ENCODE assay signal across 11 cellular contexts in the genomic region with DNA sequence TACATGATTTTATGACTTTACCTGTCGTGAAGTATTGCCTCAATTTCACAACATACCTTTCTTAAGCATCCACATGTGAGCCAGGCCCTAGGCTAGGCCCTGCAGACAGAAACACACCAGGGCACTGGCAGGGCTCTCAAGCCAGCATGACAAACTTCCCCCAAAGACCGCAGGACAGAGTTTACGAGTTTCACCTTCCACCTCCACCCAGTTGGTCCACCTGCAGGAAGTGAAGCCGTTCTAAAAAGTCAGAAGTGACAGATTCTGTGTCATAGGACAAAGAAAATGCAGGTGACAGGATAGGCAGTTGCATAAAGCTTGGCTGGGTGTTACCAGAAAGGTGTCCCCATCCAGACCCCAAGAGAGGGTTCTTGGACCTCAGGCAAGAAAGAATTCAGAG. TPM values are rescaled to one million over a fixed set of nuclear protein-coding genes. Genes with fewer than 3 reads are reported as not detected.
DNase-seq lines count a peak whose midpoint lies in the region; ATAC-seq and TF ChIP-seq lines count a peak whose summit lies in the region.
"Had no signal": no experiment of that assay in that cellular context is flagged by ENCODE, and none has a peak within 500 bp of the region (broad histone marks: within the 10 kb centered on the region; RNA-seq: fewer than 3 reads in every experiment).

No MANE protein-coding gene starts in this region.

- no peaks in the 10 kb centered on the region for H3K79me2 ChIP-seq in PC-3 (ENCODE audit: low read length)

- TF ChIP-seq CTCF in PC-3 (conservative IDR thresholded peaks at IDR 0.05; ENCODE audit: low read depth, low read length) (no peak), prostate gland (IDR thresholded peaks at IDR 0.05) (no peak)

- no TSS peak for BruUV-seq in PC-3 (replicated peaks; lab: Mats Ljungman, UMichigan)

- CTCF ChIA-PET in PC-3 (lab: Charles Lee): interaction anchor here (0.7 kb wide), 1 partner anchor 9 kb away, joined by 6 read pairs; no protein-coding TSS in a partner anchor

- peak overlapping the region; percentile 26 for H3K4me2 ChIP-seq in PC-3 (ENCODE audit: low read length)

- POLR2A ChIA-PET in PC-3 (lab: Charles Lee; ENCODE audit: unreplicated experiment): interaction anchor here (0.6 kb wide), 2 partner anchors 16 to 147 kb away, joined by 3 read pairs; no protein-coding TSS in a partner anchor

- peaks cover 19% of the 10 kb centered on the region for H3F3A ChIP-seq in PC-3 (ENCODE audit: low read length, unreplicated experiment)

- DNase-seq in activated T-cell treated with anti-CD3 and anti-CD28 coated beads, Interleukin-2, amount 50 U/mL, for 24 hours: no peak
- no peak for DNase-seq in activated T-cell treated with anti-CD3 and anti-CD28 coated beads for 4 hours
- peak; percentile 95 for DNase-seq in PC-3
- peak; percentile 14 to 17 for DNase-seq in stimulated activated CD8-positive, alpha-beta memory T cell treated with anti-CD3 and anti-CD28 coated beads, Interleukin-15, amount 100 ng/mL, for 48 hours (ENCODE audit: low read depth in 2 of 2)
- DNase-seq in prostate gland (ENCODE audit: low spot score): no peak
- DNase-seq in NCI-H524 (lab: John Stamatoyannopoulos, UW): no peak
- no peak for DNase-seq in occipital lobe (lab: John Stamatoyannopoulos, UW)
- DNase-seq: aorta had no signal

- H3K4me1 Mint-ChIP-seq in activated T-cell treated with anti-CD3 and anti-CD28 coated beads, Interleukin-2, amount 50 U/mL, for 24 hours (ENCODE audit: low read depth): peaks cover 26% of the 10 kb centered on the region

- H3K27ac ChIP-seq in PC-3 (ENCODE audit: low read length): peak overlapping the region; percentile 94
- H3K27ac ChIP-seq in prostate gland: no peak overlapping the region
- H3K27ac ChIP-seq: skin epidermis, thoracic aorta had no signal

- peak overlapping the region; percentile 55 for H3K9ac ChIP-seq in PC-3 (ENCODE audit: low read length)

- H3K36me3 ChIP-seq in PC-3 (ENCODE audit: low read depth, low read length) (no peaks in the 10 kb centered on the region), prostate gland (no peaks in the 10 kb centered on the region)
- H3K36me3 ChIP-seq: thoracic aorta had no signal

- H3K4me1 ChIP-seq in PC-3 (ENCODE audit: insufficient read depth, low read length): peaks cover 51% of the 10 kb centered on the region
- H3K4me1 ChIP-seq in prostate gland (replicated peaks): no peaks in the 10 kb centered on the region

- WGBS in prostate gland: 72% methylated on average over 4 of the region's 4 CpGs

- no peaks in the 10 kb centered on the region for H4K20me1 ChIP-seq in PC-3 (ENCODE audit: low read length)

- H3K4me3 Mint-ChIP-seq in activated T-cell treated with anti-CD3 and anti-CD28 coated beads, Interleukin-2, amount 50 U/mL, for 24 hours: no peak overlapping the region

- intact Hi-C loops in PC-3 (cut with micrococcal nuclease) (no loop called here), prostate gland (cut with DNase I) (no loop called here)

- no peak overlapping the region for H3K4me3 ChIP-seq in PC-3 (ENCODE audit: low read length)
- H3K4me3 ChIP-seq in prostate gland: no peak overlapping the region
- H3K4me3 ChIP-seq: skin epidermis, thoracic aorta had no signal

- H3K9me3 Mint-ChIP-seq in activated T-cell treated with anti-CD3 and anti-CD28 coated beads, Interleukin-2, amount 50 U/mL, for 24 hours: peaks cover 6% of the 10 kb centered on the region

- no peaks in the 10 kb centered on the region for H3K36me3 Mint-ChIP-seq in activated T-cell treated with anti-CD3 and anti-CD28 coated beads, Interleukin-2, amount 50 U/mL, for 24 hours (ENCODE audit: low read depth)

- no peak for TF ChIP-seq POLR2A in prostate gland (IDR thresholded peaks at IDR 0.05)

- ATAC-seq in GM21825 (IDR thresholded peaks at IDR 0.05; ENCODE audit: unreplicated experiment) (peak; percentile 66), PC-3 (peak; percentile 64)

- H3K27me3 ChIP-seq in PC-3 (ENCODE audit: low read length): no peaks in the 10 kb centered on the region
- no peaks in the 10 kb centered on the region for H3K27me3 ChIP-seq in prostate gland (replicated peaks; ENCODE audit: insufficient read depth)

- no peak overlapping the region for H2AFZ ChIP-seq in PC-3 (ENCODE audit: low read length)

- H3K9me3 ChIP-seq in PC-3 (ENCODE audit: low read length): no peaks in the 10 kb centered on the region; the same call in 1 of the 2 replicates
- H3K9me3 ChIP-seq in prostate gland: no peaks in the 10 kb centered on the region
- H3K9me3 ChIP-seq: thoracic aorta had no signal

- no peaks in the 10 kb centered on the region for H3K27me3 Mint-ChIP-seq in activated T-cell treated with anti-CD3 and anti-CD28 coated beads, Interleukin-2, amount 50 U/mL, for 24 hours

- peak overlapping the region; percentile 71 for H3K27ac Mint-ChIP-seq in activated T-cell treated with anti-CD3 and anti-CD28 coated beads, Interleukin-2, amount 50 U/mL, for 24 hours

- no peaks in the 10 kb centered on the region for H3K9me2 ChIP-seq in PC-3 (replicated peaks; ENCODE audit: low read length)

RNA-seq across cellular contexts. Expression of gene SIPA1L1, which starts 30.7 kb away (rescaled TPM):
- 42.4 and 42.7 TPM in 2 replicates for total RNA-seq in PC-3 (2014; rRNA removed)
- total RNA-seq in prostate gland: 10 to 100 TPM; 11.3 to 60.9 TPM
- total RNA-seq in occipital lobe: 13.6 TPM

Comparison
In these comparisons a context has a peak if more than half of its experiments do, and no peak if none do; other contexts are left out.
1. DNase-seq: peak in PC-3 (single experiment) and stimulated activated CD8-positive, alpha-beta memory T cell treated with anti-CD3 and anti-CD28 coated beads, Interleukin-15, amount 100 ng/mL, for 48 hours (2 of 2); none in activated T-cell treated with anti-CD3 and anti-CD28 coated beads, Interleukin-2, amount 50 U/mL, for 24 hours (single experiment), activated T-cell treated with anti-CD3 and anti-CD28 coated beads for 4 hours (single experiment), prostate gland (single experiment), NCI-H524 (0 of 2) and occipital lobe (single experiment).